13 cellular contexts compared by ENCODE assay signal in genomic region chr18:52343138-52343537, GRCh38. TPM values are rescaled to one million over a fixed set of nuclear protein-coding genes. Genes with fewer than 3 reads are reported as not detected.
DNase-seq lines count a peak whose midpoint lies in the region; ATAC-seq and TF ChIP-seq lines count a peak whose summit lies in the region.
"Had no signal": no experiment of that assay in that cellular context is flagged by ENCODE, and none has a peak within 500 bp of the region (broad histone marks: within the 10 kb centered on the region; RNA-seq: fewer than 3 reads in every experiment).

No MANE protein-coding gene starts in this region.

- H3K27me3 Mint-ChIP-seq in chondrocyte (ENCODE audit: low read depth) (peaks cover 54% of the 10 kb centered on the region), progenitor cell of endocrine pancreas (peaks cover 44% of the 10 kb centered on the region)

- H3K36me3 Mint-ChIP-seq in chondrocyte (ENCODE audit: low read depth) (no peaks in the 10 kb centered on the region), progenitor cell of endocrine pancreas (ENCODE audit: insufficient read depth) (no peaks in the 10 kb centered on the region)
- H3K36me3 Mint-ChIP-seq: activated naive CD4-positive, alpha-beta T cell treated with anti-CD3 and anti-CD28 coated beads, Interleukin-2, amount 50 U/mL, for 24 hours; immature natural killer cell had no signal

- H3K9me3 Mint-ChIP-seq in chondrocyte (ENCODE audit: low read depth), result peaks cover 2% of the 10 kb centered on the region
- H3K9me3 Mint-ChIP-seq in progenitor cell of endocrine pancreas (ENCODE audit: low read depth), result peaks cover 2% of the 10 kb centered on the region

- no peaks in the 10 kb centered on the region for H3K27me3 ChIP-seq in right lobe of liver

- H3K4me3 ChIP-seq in GM12875 (ENCODE audit: low read depth, low read length) (no peak overlapping the region), right lobe of liver (no peak overlapping the region)
- H3K4me3 ChIP-seq: thoracic aorta had no signal

- H3K9me3 ChIP-seq in right lobe of liver, result no peaks in the 10 kb centered on the region
- H3K9me3 ChIP-seq: thoracic aorta had no signal

- no peaks in the 10 kb centered on the region for H3K36me3 ChIP-seq in right lobe of liver
- H3K36me3 ChIP-seq: thoracic aorta had no signal

- no peaks in the 10 kb centered on the region for H3K4me1 ChIP-seq in right lobe of liver

- H3K4me1 Mint-ChIP-seq in chondrocyte (ENCODE audit: low read depth) (peaks cover 23% of the 10 kb centered on the region), progenitor cell of endocrine pancreas (ENCODE audit: low read depth) (peaks cover 32% of the 10 kb centered on the region)
- H3K4me1 Mint-ChIP-seq: activated naive CD4-positive, alpha-beta T cell treated with anti-CD3 and anti-CD28 coated beads, Interleukin-2, amount 50 U/mL, for 24 hours; immature natural killer cell had no signal

- WGBS in right lobe of liver (ENCODE audit: insufficient coverage, low coverage, low lambda C conversion rate, missing lambda C conversion rate), result 19% methylated on average over 2 of the region's 2 CpGs

- peak; percentile 17; the same call in 1 of the 2 replicates for TF ChIP-seq CTCF in GM12875 (IDR thresholded peaks at IDR 0.05; ENCODE audit: borderline replicate concordance, insufficient read depth, low read depth, low read length)
- peak; percentile 8 for TF ChIP-seq CTCF in chondrocyte (IDR thresholded peaks at IDR 0.05)
- TF ChIP-seq CTCF in progenitor cell of endocrine pancreas (IDR thresholded peaks at IDR 0.05; ENCODE audit: unreplicated experiment), result peak; percentile 57
- no peak for TF ChIP-seq CTCF in right lobe of liver (IDR thresholded peaks at IDR 0.05)

- DNase-seq in NCI-H146 treated with DMSO at 0.1 percent for 48 hours (lab: John Stamatoyannopoulos, UW; ENCODE audit: unreplicated experiment), result peak; percentile 62
- DNase-seq in chondrocyte (ENCODE audit: low spot score), result no peak
- no peak for DNase-seq in progenitor cell of endocrine pancreas (ENCODE audit: low spot score, unreplicated experiment)
- no peak for DNase-seq in GOT3 (lab: John Stamatoyannopoulos, UW)
- DNase-seq in activated naive CD4-positive, alpha-beta T cell (lab: John Stamatoyannopoulos, UW), result no peak
- no peak for DNase-seq in NCI-H187 (lab: John Stamatoyannopoulos, UW)
- DNase-seq in right lobe of liver, result no peak
- DNase-seq: activated CD4-positive, alpha-beta T cell treated with anti-CD3 and anti-CD28 coated beads for 36 hours; immature natural killer cell; Kasumi-1 had no signal

- no peak overlapping the region for H3K27ac Mint-ChIP-seq in chondrocyte (ENCODE audit: unreplicated experiment)
- H3K27ac Mint-ChIP-seq in progenitor cell of endocrine pancreas, result no peak overlapping the region
- H3K27ac Mint-ChIP-seq: activated CD4-positive, alpha-beta T cell treated with anti-CD3 and anti-CD28 coated beads for 36 hours; activated naive CD4-positive, alpha-beta T cell treated with anti-CD3 and anti-CD28 coated beads, Interleukin-2, amount 50 U/mL, for 24 hours; immature natural killer cell had no signal

- intact Hi-C loops in right lobe of liver (cut with DNase I), result no loop called here

- ATAC-seq in right lobe of liver, result no peak
- ATAC-seq: activated CD4-positive, alpha-beta T cell treated with anti-CD3 and anti-CD28 coated beads for 36 hours had no signal

- H3K27ac ChIP-seq in right lobe of liver, result no peak overlapping the region
- H3K27ac ChIP-seq: thoracic aorta had no signal

- H3K4me3 Mint-ChIP-seq in chondrocyte (ENCODE audit: unreplicated experiment) (no peak overlapping the region), progenitor cell of endocrine pancreas (ENCODE audit: low read depth) (no peak overlapping the region)
- H3K4me3 Mint-ChIP-seq: activated CD4-positive, alpha-beta T cell treated with anti-CD3 and anti-CD28 coated beads for 36 hours; activated naive CD4-positive, alpha-beta T cell treated with anti-CD3 and anti-CD28 coated beads, Interleukin-2, amount 50 U/mL, for 24 hours; immature natural killer cell had no signal

- no peak for TF ChIP-seq POLR2A in right lobe of liver (IDR thresholded peaks at IDR 0.05)

RNA-seq across cellular contexts. Expression of gene DCC, which starts 3.1 kb away (rescaled TPM):
- total RNA-seq in chondrocyte (not detected in 3 replicates), progenitor cell of endocrine pancreas (8.4 and 10.1 TPM in 2 replicates), right lobe of liver (under 1 TPM in 1 of 6 experiments, not detected in 5; 0.06 TPM)
- total RNA-seq: activated CD4-positive, alpha-beta T cell treated with anti-CD3 and anti-CD28 coated beads for 36 hours; thoracic aorta had no signal

Comparison
In these comparisons a context has a peak if more than half of its experiments do, and no peak if none do; other contexts are left out.
1. CTCF ChIP-seq: peak in GM12875 (single experiment), chondrocyte (single experiment) and progenitor cell of endocrine pancreas (single experiment); none in right lobe of liver (0 of 4).